In the genomic region with DNA sequence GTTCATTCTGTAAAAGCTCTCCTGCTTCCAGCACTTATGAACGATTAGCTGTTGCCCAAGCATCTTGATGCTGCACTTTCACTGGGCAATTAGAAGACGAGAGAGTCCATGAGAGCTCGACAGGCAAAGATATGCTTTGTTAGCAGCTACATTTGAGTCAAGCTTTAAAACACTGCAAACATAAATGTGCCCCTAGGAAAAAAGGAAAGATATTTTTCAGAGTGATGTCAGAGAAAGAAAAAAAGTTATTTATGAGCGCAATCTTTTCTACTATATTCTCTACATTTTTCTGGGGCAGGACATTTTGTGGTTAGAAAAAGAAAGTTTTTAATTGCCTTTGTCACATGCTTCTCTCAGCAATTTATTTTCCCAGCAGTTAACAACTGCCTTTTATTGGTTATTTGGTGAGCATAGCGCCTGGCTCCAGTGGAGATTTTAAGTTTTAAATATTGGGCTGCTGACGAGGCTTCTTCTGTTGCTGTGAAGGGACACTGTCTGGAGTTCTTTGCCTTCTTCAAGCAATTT, we compare ENCODE assay signal across 28 cellular contexts.
DNase-seq lines count a peak whose midpoint lies in the region; ATAC-seq and TF ChIP-seq lines count a peak whose summit lies in the region.
"Had no signal": no experiment of that assay in that cellular context is flagged by ENCODE, and none has a peak within 500 bp of the region (broad histone marks: within the 10 kb centered on the region; RNA-seq: fewer than 3 reads in every experiment).

No MANE protein-coding gene starts in this region.

- H3K27me3 ChIP-seq in neural cell (ENCODE audit: insufficient read depth, low read depth, low read length): no peaks in the 10 kb centered on the region
- H3K27me3 ChIP-seq: ascending aorta, cardiac muscle cell, SJCRH30, transverse colon had no signal

- intact Hi-C loops in activated CD4-positive, alpha-beta T cell treated with anti-CD3 and anti-CD28 coated beads for 36 hours (cut with DNase I, micrococcal nuclease): no loop called here

- no peak overlapping the region for H3K27ac Mint-ChIP-seq in activated T-cell treated with anti-CD3 and anti-CD28 coated beads, Interleukin-2, amount 50 U/mL, for 72 hours
- H3K27ac Mint-ChIP-seq in activated CD4-positive, alpha-beta T cell treated with anti-CD3 and anti-CD28 coated beads for 36 hours: no peak overlapping the region
- H3K27ac Mint-ChIP-seq: activated CD4-positive, alpha-beta T cell treated with anti-CD3 and anti-CD28 coated beads, Interleukin-2, amount 10 ng/mL, durations not matched to agents 24 days and 14 days had no signal

- H3F3A ChIP-seq in neural cell (ENCODE audit: insufficient read depth, low read length, poor library complexity, severe bottlenecking): peaks cover 18% of the 10 kb centered on the region

- peak; percentile 41 for DNase-seq in DMS 273 (lab: John Stamatoyannopoulos, UW; ENCODE audit: unreplicated experiment)
- peak; percentile 29 for DNase-seq in NCI-H128 (lab: John Stamatoyannopoulos, UW; ENCODE audit: unreplicated experiment)
- DNase-seq in SK-N-MC (ENCODE audit: low read depth, low spot score): peak; percentile 73
- DNase-seq in activated T-cell treated with anti-CD3 and anti-CD28 coated beads, Interleukin-2, amount 50 U/mL, for 72 hours: no peak
- no peak for DNase-seq in activated CD4-positive, alpha-beta T cell treated with anti-CD3 and anti-CD28 coated beads for 36 hours
- no peak for DNase-seq in NCI-H187 treated with DMSO at 0.1 percent for 48 hours (lab: John Stamatoyannopoulos, UW)
- DNase-seq: activated CD4-positive, alpha-beta T cell treated with anti-CD3 and anti-CD28 coated beads, Interleukin-2, amount 10 ng/mL, durations not matched to agents 24 days and 14 days; activated gamma-delta T cell treated with Interleukin-2 at 50 U/mL for 16 hours; activated T-cell treated with anti-CD3 and anti-CD28 coated beads, Interleukin-2, amount 50 U/mL, for 1 hour; COR-L47; DMS79; effector CD4-positive, alpha-beta T cell; HCEC 1CT; islet precursor cell; left ventricle myocardium inferior; MM.1S; NCI-H526 treated with DMSO at 0.1 percent for 48 hours; right cardiac atrium; RPMI8226; SJCRH30; T1000; transverse colon had no signal

- no peaks in the 10 kb centered on the region for H3K36me3 ChIP-seq in SK-N-MC (ENCODE audit: insufficient read depth, low read length)
- H3K36me3 ChIP-seq in neural cell (ENCODE audit: insufficient read depth, low read length): no peaks in the 10 kb centered on the region
- H3K36me3 ChIP-seq: ascending aorta, cardiac muscle cell, left ventricle myocardium inferior, SJCRH30, transverse colon had no signal

- POLR2A ChIA-PET in activated CD4-positive, alpha-beta T cell treated with anti-CD3 and anti-CD28 coated beads for 36 hours (lab: Charles Lee): no interaction called here

- no peak for TF ChIP-seq RAD21 in neural cell (conservative IDR thresholded peaks at IDR 0.05)

- TF ChIP-seq EP300 in neural cell (conservative IDR thresholded peaks at IDR 0.05; ENCODE audit: poor library complexity, severe bottlenecking): no peak

- CTCF ChIA-PET in activated CD4-positive, alpha-beta T cell treated with anti-CD3 and anti-CD28 coated beads for 36 hours (lab: Charles Lee): no interaction called here

- no peaks in the 10 kb centered on the region for H3K9me2 ChIP-seq in neural cell (ENCODE audit: insufficient read depth, low read length)

- no peak for TF ChIP-seq CTCF in neural cell (IDR thresholded peaks at IDR 0.05; ENCODE audit: poor library complexity, severe bottlenecking)

- H3K9ac ChIP-seq in SK-N-MC (ENCODE audit: insufficient read length) (peak overlapping the region; percentile 58), neural cell (ENCODE audit: low read length) (no peak overlapping the region)

- no peak for ATAC-seq in activated T-cell treated with anti-CD3 and anti-CD28 coated beads, Interleukin-2, amount 50 U/mL, for 72 hours (replicated peaks in 1 of 2)
- ATAC-seq in activated CD4-positive, alpha-beta T cell treated with anti-CD3 and anti-CD28 coated beads for 36 hours: no peak
- ATAC-seq: HepG2, right cardiac atrium had no signal

- H3K4me2 ChIP-seq in neural cell (ENCODE audit: low read length): no peak overlapping the region

- H3K36me3 Mint-ChIP-seq in activated T-cell treated with anti-CD3 and anti-CD28 coated beads, Interleukin-2, amount 50 U/mL, for 72 hours (ENCODE audit: insufficient read depth in 2 of 2): no peaks in the 10 kb centered on the region
- H3K36me3 Mint-ChIP-seq in activated CD4-positive, alpha-beta T cell treated with anti-CD3 and anti-CD28 coated beads for 36 hours (ENCODE audit: low read depth): no peaks in the 10 kb centered on the region

- no peaks in the 10 kb centered on the region for H3K4me1 Mint-ChIP-seq in activated T-cell treated with anti-CD3 and anti-CD28 coated beads, Interleukin-2, amount 50 U/mL, for 72 hours (ENCODE audit: low read depth)
- H3K4me1 Mint-ChIP-seq in activated CD4-positive, alpha-beta T cell treated with anti-CD3 and anti-CD28 coated beads for 36 hours: no peaks in the 10 kb centered on the region
- H3K4me1 Mint-ChIP-seq: activated CD4-positive, alpha-beta T cell treated with anti-CD3 and anti-CD28 coated beads, Interleukin-2, amount 10 ng/mL, durations not matched to agents 24 days and 14 days had no signal

- no peaks in the 10 kb centered on the region for H3K9me3 ChIP-seq in SK-N-MC (ENCODE audit: low read depth, low read length)
- H3K9me3 ChIP-seq in neural cell (ENCODE audit: low read length): no peaks in the 10 kb centered on the region
- H3K9me3 ChIP-seq: ascending aorta, left ventricle myocardium inferior, SJCRH30, transverse colon had no signal

- H3K79me2 ChIP-seq in neural cell (replicated peaks; ENCODE audit: insufficient read depth, low read length): no peaks in the 10 kb centered on the region

- peak overlapping the region; percentile 97 for H3K27ac ChIP-seq in SK-N-MC
- H3K27ac ChIP-seq in neural cell (ENCODE audit: low read length): peak overlapping the region; percentile 55
- H3K27ac ChIP-seq: ascending aorta, C4-2B, cardiac muscle cell, left ventricle myocardium inferior, SJCRH30, transverse colon, VCaP had no signal

- no peak overlapping the region for H3K4me3 Mint-ChIP-seq in activated T-cell treated with anti-CD3 and anti-CD28 coated beads, Interleukin-2, amount 50 U/mL, for 72 hours
- H3K4me3 Mint-ChIP-seq in activated CD4-positive, alpha-beta T cell treated with anti-CD3 and anti-CD28 coated beads for 36 hours: no peak overlapping the region
- H3K4me3 Mint-ChIP-seq: activated CD4-positive, alpha-beta T cell treated with anti-CD3 and anti-CD28 coated beads, Interleukin-2, amount 10 ng/mL, durations not matched to agents 24 days and 14 days had no signal

- H3K9me3 Mint-ChIP-seq in activated T-cell treated with anti-CD3 and anti-CD28 coated beads, Interleukin-2, amount 50 U/mL, for 72 hours: peaks cover 0 to 2% of the 10 kb centered on the region in 2 donors
- H3K9me3 Mint-ChIP-seq in activated CD4-positive, alpha-beta T cell treated with anti-CD3 and anti-CD28 coated beads for 36 hours (ENCODE audit: low read depth): peaks cover 3% of the 10 kb centered on the region
- H3K9me3 Mint-ChIP-seq: activated CD4-positive, alpha-beta T cell treated with anti-CD3 and anti-CD28 coated beads, Interleukin-2, amount 10 ng/mL, durations not matched to agents 24 days and 14 days had no signal

- H2AFZ ChIP-seq in neural cell (ENCODE audit: low read depth, low read length): no peak overlapping the region

- no peaks in the 10 kb centered on the region for H3K27me3 Mint-ChIP-seq in activated T-cell treated with anti-CD3 and anti-CD28 coated beads, Interleukin-2, amount 50 U/mL, for 72 hours (ENCODE audit: low read depth)
- H3K27me3 Mint-ChIP-seq in activated CD4-positive, alpha-beta T cell treated with anti-CD3 and anti-CD28 coated beads for 36 hours: no peaks in the 10 kb centered on the region
- H3K27me3 Mint-ChIP-seq: activated CD4-positive, alpha-beta T cell treated with anti-CD3 and anti-CD28 coated beads, Interleukin-2, amount 10 ng/mL, durations not matched to agents 24 days and 14 days had no signal

- H4K20me1 ChIP-seq in neural cell (ENCODE audit: insufficient read depth): no peaks in the 10 kb centered on the region

- H3K4me3 ChIP-seq in SK-N-MC (peak overlapping the region; percentile 73), neural cell (ENCODE audit: low read length) (no peak overlapping the region)
- H3K4me3 ChIP-seq: ascending aorta, cardiac muscle cell, left ventricle myocardium inferior, SJCRH30, transverse colon had no signal

TF ChIP-seq in neural cell, 6 proteins besides CTCF, POLR2A, EP300 and RAD21:
- TF ChIP-seq MXI1 (conservative IDR thresholded peaks at IDR 0.05; ENCODE audit: poor library complexity, severe bottlenecking): no peak
- TF ChIP-seq EZH2 (IDR thresholded peaks at IDR 0.05; ENCODE audit: borderline replicate concordance, insufficient read depth, low read length, poor library complexity, severe bottlenecking): no peak
- peak; percentile 50 for TF ChIP-seq POLR2AphosphoS5 (IDR thresholded peaks at IDR 0.05)
- no peak for TF ChIP-seq SMC3 (conservative IDR thresholded peaks at IDR 0.05; ENCODE audit: poor library complexity)
- TF ChIP-seq, protein P1, sequence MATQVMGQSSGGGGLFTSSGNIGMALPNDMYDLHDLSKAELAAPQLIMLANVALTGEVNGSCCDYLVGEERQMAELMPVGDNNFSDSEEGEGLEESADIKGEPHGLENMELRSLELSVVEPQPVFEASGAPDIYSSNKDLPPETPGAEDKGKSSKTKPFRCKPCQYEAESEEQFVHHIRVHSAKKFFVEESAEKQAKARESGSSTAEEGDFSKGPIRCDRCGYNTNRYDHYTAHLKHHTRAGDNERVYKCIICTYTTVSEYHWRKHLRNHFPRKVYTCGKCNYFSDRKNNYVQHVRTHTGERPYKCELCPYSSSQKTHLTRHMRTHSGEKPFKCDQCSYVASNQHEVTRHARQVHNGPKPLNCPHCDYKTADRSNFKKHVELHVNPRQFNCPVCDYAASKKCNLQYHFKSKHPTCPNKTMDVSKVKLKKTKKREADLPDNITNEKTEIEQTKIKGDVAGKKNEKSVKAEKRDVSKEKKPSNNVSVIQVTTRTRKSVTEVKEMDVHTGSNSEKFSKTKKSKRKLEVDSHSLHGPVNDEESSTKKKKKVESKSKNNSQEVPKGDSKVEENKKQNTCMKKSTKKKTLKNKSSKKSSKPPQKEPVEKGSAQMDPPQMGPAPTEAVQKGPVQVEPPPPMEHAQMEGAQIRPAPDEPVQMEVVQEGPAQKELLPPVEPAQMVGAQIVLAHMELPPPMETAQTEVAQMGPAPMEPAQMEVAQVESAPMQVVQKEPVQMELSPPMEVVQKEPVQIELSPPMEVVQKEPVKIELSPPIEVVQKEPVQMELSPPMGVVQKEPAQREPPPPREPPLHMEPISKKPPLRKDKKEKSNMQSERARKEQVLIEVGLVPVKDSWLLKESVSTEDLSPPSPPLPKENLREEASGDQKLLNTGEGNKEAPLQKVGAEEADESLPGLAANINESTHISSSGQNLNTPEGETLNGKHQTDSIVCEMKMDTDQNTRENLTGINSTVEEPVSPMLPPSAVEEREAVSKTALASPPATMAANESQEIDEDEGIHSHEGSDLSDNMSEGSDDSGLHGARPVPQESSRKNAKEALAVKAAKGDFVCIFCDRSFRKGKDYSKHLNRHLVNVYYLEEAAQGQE (IDR thresholded peaks at IDR 0.05; ENCODE audit: borderline replicate concordance): no peak

Comparison
In these comparisons a context has a peak if more than half of its experiments do, and no peak if none do; other contexts are left out.
1. DNase-seq: peak in DMS 273 (single experiment), NCI-H128 (single experiment) and SK-N-MC (single experiment); none in activated T-cell treated with anti-CD3 and anti-CD28 coated beads, Interleukin-2, amount 50 U/mL, for 72 hours (0 of 2), activated CD4-positive, alpha-beta T cell treated with anti-CD3 and anti-CD28 coated beads for 36 hours (single experiment) and NCI-H187 treated with DMSO at 0.1 percent for 48 hours (single experiment).